In genomic region chr2:109615637-109616144, GRCh38 we compare ENCODE assay signal across 1 cellular context.
TF ChIP-seq lines count a peak whose summit lies in the region.

No MANE protein-coding gene starts in this region.

TF ChIP-seq in HepG2, 621 proteins besides CTCF, POLR2A, EP300 and RAD21 (continued from another document and continues in another):
- TF ChIP-seq KDM5A (IDR thresholded peaks at IDR 0.05; ENCODE audit: borderline replicate concordance, low read length), result peak; percentile 66; the same call in 1 of the 2 replicates
- 0 out of 2 replicates have a peak, but pooled peaks have one; percentile 51 for TF ChIP-seq ZNF121 (CRISPR knock-in tag; IDR thresholded peaks at IDR 0.05)
- TF ChIP-seq NFE2L2 (IDR thresholded peaks at IDR 0.05; ENCODE audit: low read length), result no peak
- no peak for TF ChIP-seq ZNF670 (CRISPR knock-in tag; IDR thresholded peaks at IDR 0.05; ENCODE audit: borderline replicate concordance)
- TF ChIP-seq ZBTB38 (CRISPR knock-in tag; IDR thresholded peaks at IDR 0.05), result peak; percentile 57; the same call in 1 of the 2 replicates
- peak; percentile 62 for TF ChIP-seq ZNF18 (CRISPR knock-in tag; IDR thresholded peaks at IDR 0.05; ENCODE audit: insufficient replicate concordance)
- TF ChIP-seq ZUFSP (CRISPR knock-in tag; IDR thresholded peaks at IDR 0.05; ENCODE audit: borderline replicate concordance), result no peak
- no peak for TF ChIP-seq MZF1 (CRISPR knock-in tag; IDR thresholded peaks at IDR 0.05; ENCODE audit: borderline replicate concordance)
- TF ChIP-seq, protein P1, sequence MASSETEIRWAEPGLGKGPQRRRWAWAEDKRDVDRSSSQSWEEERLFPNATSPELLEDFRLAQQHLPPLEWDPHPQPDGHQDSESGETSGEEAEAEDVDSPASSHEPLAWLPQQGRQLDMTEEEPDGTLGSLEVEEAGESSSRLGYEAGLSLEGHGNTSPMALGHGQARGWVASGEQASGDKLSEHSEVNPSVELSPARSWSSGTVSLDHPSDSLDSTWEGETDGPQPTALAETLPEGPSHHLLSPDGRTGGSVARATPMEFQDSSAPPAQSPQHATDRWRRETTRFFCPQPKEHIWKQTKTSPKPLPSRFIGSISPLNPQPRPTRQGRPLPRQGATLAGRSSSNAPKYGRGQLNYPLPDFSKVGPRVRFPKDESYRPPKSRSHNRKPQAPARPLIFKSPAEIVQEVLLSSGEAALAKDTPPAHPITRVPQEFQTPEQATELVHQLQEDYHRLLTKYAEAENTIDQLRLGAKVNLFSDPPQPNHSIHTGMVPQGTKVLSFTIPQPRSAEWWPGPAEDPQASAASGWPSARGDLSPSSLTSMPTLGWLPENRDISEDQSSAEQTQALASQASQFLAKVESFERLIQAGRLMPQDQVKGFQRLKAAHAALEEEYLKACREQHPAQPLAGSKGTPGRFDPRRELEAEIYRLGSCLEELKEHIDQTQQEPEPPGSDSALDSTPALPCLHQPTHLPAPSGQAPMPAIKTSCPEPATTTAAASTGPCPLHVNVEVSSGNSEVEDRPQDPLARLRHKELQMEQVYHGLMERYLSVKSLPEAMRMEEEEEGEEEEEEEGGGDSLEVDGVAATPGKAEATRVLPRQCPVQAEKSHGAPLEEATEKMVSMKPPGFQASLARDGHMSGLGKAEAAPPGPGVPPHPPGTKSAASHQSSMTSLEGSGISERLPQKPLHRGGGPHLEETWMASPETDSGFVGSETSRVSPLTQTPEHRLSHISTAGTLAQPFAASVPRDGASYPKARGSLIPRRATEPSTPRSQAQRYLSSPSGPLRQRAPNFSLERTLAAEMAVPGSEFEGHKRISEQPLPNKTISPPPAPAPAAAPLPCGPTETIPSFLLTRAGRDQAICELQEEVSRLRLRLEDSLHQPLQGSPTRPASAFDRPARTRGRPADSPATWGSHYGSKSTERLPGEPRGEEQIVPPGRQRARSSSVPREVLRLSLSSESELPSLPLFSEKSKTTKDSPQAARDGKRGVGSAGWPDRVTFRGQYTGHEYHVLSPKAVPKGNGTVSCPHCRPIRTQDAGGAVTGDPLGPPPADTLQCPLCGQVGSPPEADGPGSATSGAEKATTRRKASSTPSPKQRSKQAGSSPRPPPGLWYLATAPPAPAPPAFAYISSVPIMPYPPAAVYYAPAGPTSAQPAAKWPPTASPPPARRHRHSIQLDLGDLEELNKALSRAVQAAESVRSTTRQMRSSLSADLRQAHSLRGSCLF (CRISPR knock-in tag; IDR thresholded peaks at IDR 0.05; ENCODE audit: borderline replicate concordance), result no peak
- TF ChIP-seq ASH2L (IDR thresholded peaks at IDR 0.05; ENCODE audit: insufficient read length, low read depth, low read length), result peak; percentile 70
- TF ChIP-seq ZMYM4 (CRISPR knock-in tag; IDR thresholded peaks at IDR 0.05), result peak; percentile 59; the same call in 1 of the 2 replicates
- TF ChIP-seq, protein P2, sequence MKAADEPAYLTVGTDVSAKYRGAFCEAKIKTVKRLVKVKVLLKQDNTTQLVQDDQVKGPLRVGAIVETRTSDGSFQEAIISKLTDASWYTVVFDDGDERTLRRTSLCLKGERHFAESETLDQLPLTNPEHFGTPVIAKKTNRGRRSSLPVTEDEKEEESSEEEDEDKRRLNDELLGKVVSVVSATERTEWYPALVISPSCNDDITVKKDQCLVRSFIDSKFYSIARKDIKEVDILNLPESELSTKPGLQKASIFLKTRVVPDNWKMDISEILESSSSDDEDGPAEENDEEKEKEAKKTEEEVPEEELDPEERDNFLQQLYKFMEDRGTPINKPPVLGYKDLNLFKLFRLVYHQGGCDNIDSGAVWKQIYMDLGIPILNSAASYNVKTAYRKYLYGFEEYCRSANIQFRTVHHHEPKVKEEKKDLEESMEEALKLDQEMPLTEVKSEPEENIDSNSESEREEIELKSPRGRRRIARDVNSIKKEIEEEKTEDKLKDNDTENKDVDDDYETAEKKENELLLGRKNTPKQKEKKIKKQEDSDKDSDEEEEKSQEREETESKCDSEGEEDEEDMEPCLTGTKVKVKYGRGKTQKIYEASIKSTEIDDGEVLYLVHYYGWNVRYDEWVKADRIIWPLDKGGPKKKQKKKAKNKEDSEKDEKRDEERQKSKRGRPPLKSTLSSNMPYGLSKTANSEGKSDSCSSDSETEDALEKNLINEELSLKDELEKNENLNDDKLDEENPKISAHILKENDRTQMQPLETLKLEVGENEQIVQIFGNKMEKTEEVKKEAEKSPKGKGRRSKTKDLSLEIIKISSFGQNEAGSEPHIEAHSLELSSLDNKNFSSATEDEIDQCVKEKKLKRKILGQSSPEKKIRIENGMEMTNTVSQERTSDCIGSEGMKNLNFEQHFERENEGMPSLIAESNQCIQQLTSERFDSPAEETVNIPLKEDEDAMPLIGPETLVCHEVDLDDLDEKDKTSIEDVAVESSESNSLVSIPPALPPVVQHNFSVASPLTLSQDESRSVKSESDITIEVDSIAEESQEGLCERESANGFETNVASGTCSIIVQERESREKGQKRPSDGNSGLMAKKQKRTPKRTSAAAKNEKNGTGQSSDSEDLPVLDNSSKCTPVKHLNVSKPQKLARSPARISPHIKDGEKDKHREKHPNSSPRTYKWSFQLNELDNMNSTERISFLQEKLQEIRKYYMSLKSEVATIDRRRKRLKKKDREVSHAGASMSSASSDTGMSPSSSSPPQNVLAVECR (CRISPR knock-in tag; IDR thresholded peaks at IDR 0.05; ENCODE audit: borderline replicate concordance), result peak; percentile 64
- TF ChIP-seq ERF (CRISPR knock-in tag; IDR thresholded peaks at IDR 0.05), result no peak
- TF ChIP-seq, protein P3, sequence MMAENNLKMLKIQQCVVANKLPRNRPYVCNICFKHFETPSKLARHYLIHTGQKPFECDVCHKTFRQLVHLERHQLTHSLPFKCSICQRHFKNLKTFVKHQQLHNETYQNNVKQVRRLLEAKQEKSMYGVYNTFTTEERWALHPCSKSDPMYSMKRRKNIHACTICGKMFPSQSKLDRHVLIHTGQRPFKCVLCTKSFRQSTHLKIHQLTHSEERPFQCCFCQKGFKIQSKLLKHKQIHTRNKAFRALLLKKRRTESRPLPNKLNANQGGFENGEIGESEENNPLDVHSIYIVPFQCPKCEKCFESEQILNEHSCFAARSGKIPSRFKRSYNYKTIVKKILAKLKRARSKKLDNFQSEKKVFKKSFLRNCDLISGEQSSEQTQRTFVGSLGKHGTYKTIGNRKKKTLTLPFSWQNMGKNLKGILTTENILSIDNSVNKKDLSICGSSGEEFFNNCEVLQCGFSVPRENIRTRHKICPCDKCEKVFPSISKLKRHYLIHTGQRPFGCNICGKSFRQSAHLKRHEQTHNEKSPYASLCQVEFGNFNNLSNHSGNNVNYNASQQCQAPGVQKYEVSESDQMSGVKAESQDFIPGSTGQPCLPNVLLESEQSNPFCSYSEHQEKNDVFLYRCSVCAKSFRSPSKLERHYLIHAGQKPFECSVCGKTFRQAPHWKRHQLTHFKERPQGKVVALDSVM (CRISPR knock-in tag; IDR thresholded peaks at IDR 0.05), result 0 out of 2 replicates have a peak, but pooled peaks have one; percentile 9
- TF ChIP-seq, protein P4, sequence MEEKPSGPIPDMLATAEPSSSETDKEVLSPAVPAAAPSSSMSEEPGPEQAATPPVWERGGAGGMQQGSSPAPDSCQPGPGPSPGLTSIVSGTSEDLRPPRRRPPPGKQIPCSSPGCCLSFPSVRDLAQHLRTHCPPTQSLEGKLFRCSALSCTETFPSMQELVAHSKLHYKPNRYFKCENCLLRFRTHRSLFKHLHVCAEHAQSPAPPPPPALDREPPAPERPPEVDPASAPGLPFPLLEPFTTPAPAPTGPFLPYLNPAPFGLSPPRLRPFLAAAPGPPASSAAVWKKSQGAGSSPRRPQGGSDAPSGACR (CRISPR knock-in tag; IDR thresholded peaks at IDR 0.05), result no peak
- peak; percentile 80; the same call in 1 of the 2 replicates for TF ChIP-seq ZNF230 (CRISPR knock-in tag; IDR thresholded peaks at IDR 0.05)
- peak; percentile 63; the same call in 1 of the 2 replicates for TF ChIP-seq ZSCAN25 (CRISPR knock-in tag; IDR thresholded peaks at IDR 0.05)
- TF ChIP-seq, protein P5, sequence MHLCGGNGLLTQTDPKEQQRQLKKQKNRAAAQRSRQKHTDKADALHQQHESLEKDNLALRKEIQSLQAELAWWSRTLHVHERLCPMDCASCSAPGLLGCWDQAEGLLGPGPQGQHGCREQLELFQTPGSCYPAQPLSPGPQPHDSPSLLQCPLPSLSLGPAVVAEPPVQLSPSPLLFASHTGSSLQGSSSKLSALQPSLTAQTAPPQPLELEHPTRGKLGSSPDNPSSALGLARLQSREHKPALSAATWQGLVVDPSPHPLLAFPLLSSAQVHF (CRISPR knock-in tag; IDR thresholded peaks at IDR 0.05), result no peak
- TF ChIP-seq ZNF891 (CRISPR knock-in tag; IDR thresholded peaks at IDR 0.05), result peak; percentile 41; the same call in 1 of the 2 replicates
- TF ChIP-seq ZNF350 (CRISPR knock-in tag; IDR thresholded peaks at IDR 0.05; ENCODE audit: borderline replicate concordance, low read depth), result 0 out of 2 replicates have a peak, but pooled peaks have one; percentile 52
- 0 out of 2 replicates have a peak, but pooled peaks have one; percentile 6 for TF ChIP-seq ZNF772 (CRISPR knock-in tag; IDR thresholded peaks at IDR 0.05)
- no peak for TF ChIP-seq DR1 (CRISPR knock-in tag; IDR thresholded peaks at IDR 0.05)
- TF ChIP-seq HDAC2 (CRISPR knock-in tag; IDR thresholded peaks at IDR 0.05), result peak; percentile 14; the same call in 1 of the 2 replicates
- TF ChIP-seq ZNF800 (CRISPR knock-in tag; IDR thresholded peaks at IDR 0.05), result no peak
- TF ChIP-seq TCF7L2 (IDR thresholded peaks at IDR 0.05; ENCODE audit: low read depth, low read length), result no peak
- no peak for TF ChIP-seq PPARG (CRISPR knock-in tag; conservative IDR thresholded peaks at IDR 0.05)
- TF ChIP-seq ZFY (CRISPR knock-in tag; IDR thresholded peaks at IDR 0.05), result no peak
- no peak; the same call in 1 of the 2 replicates for TF ChIP-seq SPEN (CRISPR knock-in tag; IDR thresholded peaks at IDR 0.05; ENCODE audit: low read depth)
- peak; percentile 51; the same call in 1 of the 2 replicates for TF ChIP-seq ZNF510 (CRISPR knock-in tag; IDR thresholded peaks at IDR 0.05; ENCODE audit: low read depth)
- TF ChIP-seq PATZ1 (CRISPR knock-in tag; IDR thresholded peaks at IDR 0.05), result peak; percentile 69
- peak; percentile 99 for TF ChIP-seq ZSCAN20 (CRISPR knock-in tag; IDR thresholded peaks at IDR 0.05; ENCODE audit: borderline replicate concordance)
- TF ChIP-seq SP2 (CRISPR knock-in tag; IDR thresholded peaks at IDR 0.05), result no peak
- TF ChIP-seq ZGPAT (CRISPR knock-in tag; IDR thresholded peaks at IDR 0.05), result peak; percentile 20; the same call in 1 of the 2 replicates
